17 cellular contexts compared by ENCODE assay signal in the genomic region with DNA sequence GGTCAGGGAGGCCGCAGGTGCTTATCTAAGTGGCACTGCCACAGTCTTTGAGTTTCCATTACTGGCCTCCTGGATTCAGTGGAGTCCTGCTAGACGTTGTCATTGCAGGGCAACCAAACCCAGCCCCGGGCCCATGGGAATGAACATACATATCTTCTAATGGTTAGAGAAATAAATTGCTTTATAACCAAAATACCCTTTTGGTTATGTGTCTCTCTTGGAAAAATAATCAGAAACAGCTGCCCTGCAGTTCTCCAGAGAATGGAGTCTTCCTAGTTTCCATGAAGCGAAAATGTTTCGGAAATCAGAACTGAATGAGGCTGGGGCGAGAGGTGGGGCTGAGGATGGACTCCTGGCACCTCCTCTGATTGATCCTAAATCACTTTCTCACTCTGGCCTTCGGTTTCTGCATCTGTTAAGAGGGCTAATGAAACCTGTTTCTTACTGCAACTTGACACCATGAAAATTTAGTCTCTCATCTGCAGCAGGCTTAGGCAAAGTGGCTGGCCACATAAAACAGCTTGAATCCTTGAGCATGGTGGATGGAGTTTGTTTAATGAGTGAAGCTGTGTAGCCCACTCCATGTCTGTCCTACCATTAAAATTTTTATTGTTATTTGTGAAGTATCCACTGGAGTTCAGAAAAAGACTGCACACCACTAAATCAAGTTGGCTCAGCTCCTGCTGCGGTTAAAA.
DNase-seq lines count a peak whose midpoint lies in the region; ATAC-seq and TF ChIP-seq lines count a peak whose summit lies in the region.
"Had no signal": no experiment of that assay in that cellular context is flagged by ENCODE, and none has a peak within 500 bp of the region (broad histone marks: within the 10 kb centered on the region; RNA-seq: fewer than 3 reads in every experiment).

No MANE protein-coding gene starts in this region.

- TF ChIP-seq CTCF in IMR-90 (conservative IDR thresholded peaks at IDR 0.05; ENCODE audit: low read depth, low read length), result no peak
- no peak for TF ChIP-seq CTCF in OCI-LY7 (conservative IDR thresholded peaks at IDR 0.05; ENCODE audit: low read length)
- TF ChIP-seq CTCF in esophagus squamous epithelium (IDR thresholded peaks at IDR 0.05), result no peak

- H2BK20ac ChIP-seq in IMR-90 (ENCODE audit: low read depth, low read length), result peak overlapping the region; percentile 85

- H3K36me3 ChIP-seq in IMR-90 (ENCODE audit: control insufficient read depth, insufficient read depth, low read length), result no peaks in the 10 kb centered on the region
- H3K36me3 ChIP-seq in OCI-LY7 (ENCODE audit: insufficient read depth, low read length), result no peaks in the 10 kb centered on the region
- no peaks in the 10 kb centered on the region for H3K36me3 ChIP-seq in muscle layer of duodenum (ENCODE audit: control insufficient read depth in 1 of 2, insufficient read depth in 2 of 2, low read length in 2 of 2)
- H3K36me3 ChIP-seq in esophagus squamous epithelium, result no peaks in the 10 kb centered on the region

- H2BK15ac ChIP-seq in IMR-90 (ENCODE audit: low read depth, low read length), result peak overlapping the region; percentile 99; the same call in 2 of the 3 replicates

- no peak for ATAC-seq in IMR-90 (ENCODE audit: low read depth)
- ATAC-seq: activated CD8-positive, alpha-beta T cell treated with anti-CD3 and anti-CD28 coated beads, Interleukin-2, amount 10 ng/mL, durations not matched to agents 7 days and 5 days; K562; psoas muscle had no signal

- H2AFZ ChIP-seq in IMR-90 (replicated peaks; ENCODE audit: low read length, poor library complexity), result no peak overlapping the region
- peak overlapping the region; percentile 54 for H2AFZ ChIP-seq in OCI-LY7 (ENCODE audit: low read length)

- H3K79me2 ChIP-seq in OCI-LY7 (ENCODE audit: insufficient read depth, low read depth, low read length), result no peaks in the 10 kb centered on the region

- no peak overlapping the region for H3K9ac ChIP-seq in IMR-90 (ENCODE audit: low read depth, low read length)

- H3K4me2 ChIP-seq in IMR-90 (ENCODE audit: low read depth, low read length) (0 out of 2 replicates have a peak overlapping the region, but pooled peaks have one; percentile 23), OCI-LY7 (ENCODE audit: low read length) (peak overlapping the region; percentile 71)

- in situ Hi-C loops in IMR-90 (cut with MboI; ENCODE audit: low sequenced_read_pairs), result no loop called here

- BruUV-seq in IMR-90 (replicated peaks; lab: Mats Ljungman, UMichigan), result no TSS peak
- BruUV-seq in OCI-LY7 (replicated peaks; lab: Mats Ljungman, UMichigan), result no TSS peak

- H4K8ac ChIP-seq in IMR-90 (ENCODE audit: low read depth in 2 of 2, low read length in 2 of 2), result peak overlapping the region; percentile 13 to 58; a peak in 3 of 4 replicates

- H3K27me3 ChIP-seq in IMR-90 (ENCODE audit: control insufficient read depth, insufficient read depth, low read length) (no peaks in the 10 kb centered on the region), muscle layer of duodenum (ENCODE audit: low read depth, low read length) (no peaks in the 10 kb centered on the region), esophagus squamous epithelium (no peaks in the 10 kb centered on the region)

- DNase-seq in NCI-H1417 (lab: John Stamatoyannopoulos, UW) (peak in 2 of 3 experiments; percentile 71 to 89), NCI-H1417 treated with DMSO at 0.1 percent for 48 hours (lab: John Stamatoyannopoulos, UW) (no peak), IMR-90 (peak; percentile 61), OCI-LY7 (ENCODE audit: low spot score) (peak; percentile 46), esophagus squamous epithelium (lab: John Stamatoyannopoulos, UW) (no peak), RKO (ENCODE audit: low spot score) (no peak), activated T-cell treated with anti-CD3 and anti-CD28 coated beads for 4 hours (no peak)
- DNase-seq: 8988T; activated CD8-positive, alpha-beta T cell treated with anti-CD3 and anti-CD28 coated beads, Interleukin-2, amount 10 ng/mL, durations not matched to agents 7 days and 5 days; activated effector memory CD4-positive, alpha-beta T cell treated with Interleukin-2 at 50 U/mL for 16 hours; CD4-positive, alpha-beta memory T cell; kidney glomerular epithelial cell; NCI-H1048; psoas muscle had no signal

- H3K14ac ChIP-seq in IMR-90 (replicated peaks; ENCODE audit: low read depth, low read length), result peak overlapping the region; percentile 56; the same call in 1 of the 2 replicates

- H2AK9ac ChIP-seq in IMR-90 (replicated peaks; ENCODE audit: low read depth, low read length, poor library complexity), result no peak overlapping the region

- peak overlapping the region; percentile 62 for H2BK5ac ChIP-seq in IMR-90 (ENCODE audit: low read depth, low read length, poor library complexity, severe bottlenecking)

- H2AK5ac ChIP-seq in IMR-90 (ENCODE audit: low read depth, low read length), result peak overlapping the region; percentile 41; the same call in 1 of the 2 replicates

- H3K4me1 ChIP-seq in IMR-90 (ENCODE audit: control insufficient read depth, insufficient read depth, low read length) (peaks cover 37% of the 10 kb centered on the region), OCI-LY7 (ENCODE audit: insufficient read depth, low read length, poor library complexity, severe bottlenecking) (peaks cover 66% of the 10 kb centered on the region), muscle layer of duodenum (ENCODE audit: control insufficient read depth in 1 of 2, insufficient read depth in 2 of 2, low read length in 2 of 2) (peaks cover 5 to 7% of the 10 kb centered on the region in 2 donors), esophagus squamous epithelium (peaks cover 0 to 23% (median 0%) of the 10 kb centered on the region in 3 donors)
- H3K4me1 ChIP-seq: psoas muscle had no signal

- peak overlapping the region; percentile 13; the same call in 1 of the 2 replicates for H3K23ac ChIP-seq in IMR-90 (ENCODE audit: low read depth, low read length)

- peaks cover 34% of the 10 kb centered on the region for H3K9me1 ChIP-seq in IMR-90 (ENCODE audit: insufficient read depth, low read length)

- peak overlapping the region; percentile 85 for H3K4ac ChIP-seq in IMR-90 (ENCODE audit: low read depth, low read length)

- H3K56ac ChIP-seq in IMR-90 (ENCODE audit: extremely low read depth, insufficient read depth, low read length), result no peak overlapping the region

- peak overlapping the region; percentile 89 for H2BK120ac ChIP-seq in IMR-90 (ENCODE audit: low read depth, low read length)

- no peaks in the 10 kb centered on the region for H3K9me3 ChIP-seq in IMR-90 (ENCODE audit: control insufficient read depth, insufficient read depth, low read length)
- peaks cover 5% of the 10 kb centered on the region; the same call in 1 of the 2 replicates for H3K9me3 ChIP-seq in OCI-LY7 (ENCODE audit: low read length)
- no peaks in the 10 kb centered on the region for H3K9me3 ChIP-seq in muscle layer of duodenum (ENCODE audit: control insufficient read depth in 1 of 2, low read length in 2 of 2)
- H3K9me3 ChIP-seq in esophagus squamous epithelium, result no peaks in the 10 kb centered on the region
- H3K9me3 ChIP-seq: psoas muscle had no signal

- peaks cover 9 to 36% of the 10 kb centered on the region in 2 experiments for H3K79me1 ChIP-seq in IMR-90 (ENCODE audit: low read depth in 1 of 2, low read length in 2 of 2)

- POLR2A ChIA-PET in IMR-90 (lab: Charles Lee; ENCODE audit: unreplicated experiment), result no interaction called here
- POLR2A ChIA-PET in OCI-LY7 (lab: Charles Lee), result interaction anchor here (0.8 to 1.8 kb wide), 6 partner anchors 8 to 49 kb away, joined by 3 to 6 read pairs (median 4); no protein-coding TSS in a partner anchor

- no CpG with 5 or more reads among the region's 8 CpGs for WGBS in IMR-90 (ENCODE audit: extremely low coverage in 2 of 2, insufficient read length in 1 of 2), 2 experiments
- WGBS in esophagus squamous epithelium, 2 donors, result 75 to 76% methylated on average over 5 to 7 of the region's 8 CpGs

- no peak for TF ChIP-seq RAD21 in IMR-90 (IDR thresholded peaks at IDR 0.05; ENCODE audit: low read length)

- dilution Hi-C loops in IMR-90 (cut with HindIII; ENCODE audit: low sequenced_read_pairs, unreplicated experiment), result no loop called here

- H3K9me2 ChIP-seq in OCI-LY7 (ENCODE audit: insufficient read depth, low read length), result no peaks in the 10 kb centered on the region

- peak overlapping the region; percentile 76; the same call in 1 of the 2 replicates for H4K5ac ChIP-seq in IMR-90 (ENCODE audit: low read depth, low read length)

- CTCF ChIA-PET in IMR-90 (lab: Yijun Ruan, JAX), result interaction anchor here (1.2 kb wide), 1 partner anchor 14 kb away, joined by 4 read pairs; no protein-coding TSS in a partner anchor
- CTCF ChIA-PET in OCI-LY7 (lab: Charles Lee; ENCODE audit: unreplicated experiment), result interaction anchor here (1.0 to 1.3 kb wide), 2 partner anchors 33 to 41 kb away, joined by 3 read pairs; no protein-coding TSS in a partner anchor

- TF ChIP-seq POLR2A in IMR-90 (IDR thresholded peaks at IDR 0.05; ENCODE audit: low read depth, low read length) (no peak), esophagus squamous epithelium (IDR thresholded peaks at IDR 0.05) (no peak)

- intact Hi-C loops in IMR-90 (cut with micrococcal nuclease), result no loop called here
- intact Hi-C loops in OCI-LY7 (cut with micrococcal nuclease; ENCODE audit: unreplicated experiment), result no loop called here
- intact Hi-C loops in esophagus squamous epithelium (cut with DNase I), result no loop called here

- no peaks in the 10 kb centered on the region for H4K20me1 ChIP-seq in IMR-90 (ENCODE audit: insufficient read depth, low read length)
- H4K20me1 ChIP-seq in OCI-LY7 (ENCODE audit: insufficient read depth, low read length), result no peaks in the 10 kb centered on the region

- H3K27ac ChIP-seq in IMR-90 (ENCODE audit: insufficient read depth, low read length) (peak overlapping the region; percentile 48; the same call in 1 of the 2 replicates), OCI-LY7 (ENCODE audit: low read depth, low read length, poor library complexity, severe bottlenecking) (peak overlapping the region; percentile 99), muscle layer of duodenum (ENCODE audit: low read length) (peak overlapping the region; percentile 53), esophagus squamous epithelium (peak overlapping the region in 2 of 4 donors; percentile 2 to 9)
- H3K27ac ChIP-seq: coronary artery, psoas muscle had no signal

- H3K18ac ChIP-seq in IMR-90 (ENCODE audit: low read depth, low read length), result peak overlapping the region; percentile 54; the same call in 1 of the 2 replicates

- peak overlapping the region; percentile 86 for H4K91ac ChIP-seq in IMR-90 (ENCODE audit: insufficient read depth, low read depth, low read length)

- no peak overlapping the region for H3K4me3 ChIP-seq in IMR-90 (ENCODE audit: insufficient read depth, low read depth, low read length)
- H3K4me3 ChIP-seq in OCI-LY7 (ENCODE audit: low read depth, low read length, poor library complexity, severe bottlenecking), result no peak overlapping the region
- H3K4me3 ChIP-seq in muscle layer of duodenum (ENCODE audit: low read depth in 1 of 2, low read length in 2 of 2), result no peak overlapping the region
- H3K4me3 ChIP-seq in esophagus squamous epithelium, result no peak overlapping the region
- H3K4me3 ChIP-seq: coronary artery, K562, psoas muscle had no signal

TF ChIP-seq in IMR-90, 13 proteins besides CTCF, POLR2A, EP300 and RAD21 (continues in another document):
- TF ChIP-seq CEBPB (IDR thresholded peaks at IDR 0.05; ENCODE audit: low read depth, low read length) (no peak), BHLHE40 (IDR thresholded peaks at IDR 0.05; ENCODE audit: low read depth, low read length) (no peak), CHD1 (IDR thresholded peaks at IDR 0.05; ENCODE audit: low read depth, low read length) (no peak)

Comparison
In these comparisons a context has a peak if more than half of its experiments do, and no peak if none do; other contexts are left out.
1. DNase-seq: peak in NCI-H1417 (2 of 3), IMR-90 (single experiment) and OCI-LY7 (single experiment); none in NCI-H1417 treated with DMSO at 0.1 percent for 48 hours (single experiment), esophagus squamous epithelium (single experiment), RKO (single experiment) and activated T-cell treated with anti-CD3 and anti-CD28 coated beads for 4 hours (single experiment).